8 cellular contexts compared by ENCODE assay signal in genomic region chr22:21045585-21046294, GRCh38. TPM values are rescaled to one million over a fixed set of nuclear protein-coding genes. Genes with fewer than 3 reads are reported as not detected.
A peak's percentile ranks its signal among the peaks of the same experiment; 100 is the strongest.
DNase-seq lines count a peak whose midpoint lies in the region; ATAC-seq and TF ChIP-seq lines count a peak whose summit lies in the region.

Gene LRRC74B (plus strand): TSS chr22:21045946. CDS start chr22:21045987, 41 bp downstream.

- H3K4me1 Mint-ChIP-seq in T-helper 17 cell, result peaks cover 18% of the 10 kb centered on the region

- H3K27ac ChIP-seq in ascending aorta (no peak within 1 kb of the TSS), right cardiac atrium (ENCODE audit: low read length) (no peak within 1 kb of the TSS), prostate gland (no peak within 1 kb of the TSS)

- WGBS in right cardiac atrium, result 4% methylated on average over 47 of the region's 47 CpGs
- WGBS in prostate gland, result 6% methylated on average over 45 of the region's 47 CpGs

- H3K9me3 ChIP-seq in T-helper 17 cell (ENCODE audit: control insufficient read depth, low read length, poor library complexity, severe bottlenecking) (no peaks in the 10 kb centered on the region), ascending aorta (no peaks in the 10 kb centered on the region), right cardiac atrium (ENCODE audit: control insufficient read depth, low read length) (no peaks in the 10 kb centered on the region), prostate gland (no peaks in the 10 kb centered on the region)

- intact Hi-C loops in ascending aorta (cut with DNase I), result loop anchor here (2.0 to 10.0 kb wide), 2 partner anchors 43 to 619 kb away; partner anchors contain the start of genes PPIL2 and THAP7
- intact Hi-C loops in right cardiac atrium (cut with DNase I), result no loop called here
- intact Hi-C loops in prostate gland (cut with DNase I), result no loop called here

- H3K4me1 ChIP-seq in ascending aorta (peaks cover 7 to 15% of the 10 kb centered on the region in 2 donors), right cardiac atrium (ENCODE audit: control insufficient read depth, insufficient read depth, low read length) (no peaks in the 10 kb centered on the region), prostate gland (replicated peaks) (no peaks in the 10 kb centered on the region)

- peak within 1 kb of the TSS; percentile 97 for H3K27ac Mint-ChIP-seq in T-helper 17 cell

- no peak for TF ChIP-seq POLR2A in prostate gland (IDR thresholded peaks at IDR 0.05)

- no peaks in the 10 kb centered on the region for H3K27me3 ChIP-seq in ascending aorta
- no peaks in the 10 kb centered on the region for H3K27me3 ChIP-seq in right cardiac atrium (ENCODE audit: control insufficient read depth, insufficient read depth)
- no peaks in the 10 kb centered on the region for H3K27me3 ChIP-seq in prostate gland (replicated peaks; ENCODE audit: insufficient read depth)

- TF ChIP-seq CTCF in ascending aorta (IDR thresholded peaks at IDR 0.05) (no peak), prostate gland (IDR thresholded peaks at IDR 0.05) (no peak)

- peak; percentile 98 for ATAC-seq in T-helper 17 cell
- peak; percentile 96 to 97 for ATAC-seq in right cardiac atrium

- H3K36me3 Mint-ChIP-seq in T-helper 17 cell (ENCODE audit: low read depth), result no peaks in the 10 kb centered on the region

- DNase-seq in DMS53 treated with DMSO at 0.1 percent for 48 hours (lab: John Stamatoyannopoulos, UW; ENCODE audit: unreplicated experiment) (peak; percentile 15), HEK293T (ENCODE audit: extremely low spot score) (peak; percentile 98), NCI-H1436 treated with DMSO at 0.1 percent for 48 hours (lab: John Stamatoyannopoulos, UW) (peak; percentile 25), T-helper 17 cell (peak; percentile 22 to 66 (median 23)), ascending aorta (ENCODE audit: low spot score in 2 of 2) (peak; percentile 62 to 89), right cardiac atrium (peak; percentile 92 to 97 (median 96)), prostate gland (ENCODE audit: low spot score) (peak; percentile 80), ureter (ENCODE audit: low spot score) (peak; percentile 89)

- H3K4me3 ChIP-seq in ascending aorta (peak within 1 kb of the TSS; percentile 37 to 41), right cardiac atrium (ENCODE audit: low read length) (peak within 1 kb of the TSS; percentile 49), prostate gland (peak within 1 kb of the TSS; percentile 21 to 24)

- POLR2A ChIA-PET in HEK293T (lab: Yijun Ruan, JAX), result interaction anchor here (0.9 to 2.1 kb wide), 4 partner anchors 9 to 63 kb away, joined by 3 to 7 read pairs (median 5); partner anchors contain the start of genes LZTR1 and THAP7

- H3K27me3 Mint-ChIP-seq in T-helper 17 cell, result peaks cover 9% of the 10 kb centered on the region

- H3K36me3 ChIP-seq in ascending aorta, result no peaks in the 10 kb centered on the region
- no peaks in the 10 kb centered on the region for H3K36me3 ChIP-seq in prostate gland

- H3K4me3 Mint-ChIP-seq in T-helper 17 cell, result peak within 1 kb of the TSS; percentile 76

- CTCF ChIA-PET in HEK293T (lab: Yijun Ruan, JAX), result interaction anchor here (0.7 to 1.0 kb wide), 2 partner anchors 25 to 82 kb away, joined by 3 to 6 read pairs; no protein-coding TSS in a partner anchor

TF ChIP-seq in HEK293T, 16 proteins besides CTCF, POLR2A, EP300 and RAD21:
- TF ChIP-seq HDGF (IDR thresholded peaks at IDR 0.05; ENCODE audit: borderline replicate concordance) (no peak), PKNOX1 (IDR thresholded peaks at IDR 0.05) (peak; percentile 99), LEF1 (IDR thresholded peaks at IDR 0.05; ENCODE audit: borderline replicate concordance) (no peak)

RNA-seq across cellular contexts. Expression of gene LRRC74B, which starts in this region (rescaled TPM):
- under 1 TPM in 1 of 2 donors, not detected in 1; 0.10 TPM for total RNA-seq in T-helper 17 cell
- total RNA-seq in ascending aorta, result 2.6 TPM
- not detected for total RNA-seq in right cardiac atrium
- polyA plus RNA-seq in right cardiac atrium, result not detected
- under 1 TPM in 1 of 2 donors, not detected in 1; 0.45 TPM for total RNA-seq in prostate gland
- total RNA-seq in ureter, result not detected

Comparison
In these comparisons a context has a peak if more than half of its experiments do, and no peak if none do; other contexts are left out.
1. Peak in DNase-seq and ATAC-seq in T-helper 17 cell; RNA of the gene not detected or under 1 TPM.
2. Peak in DNase-seq, ATAC-seq and H3K4me3 ChIP-seq in right cardiac atrium; RNA of the gene not detected or under 1 TPM.
3. Peak in DNase-seq and H3K4me3 ChIP-seq in prostate gland; RNA of the gene not detected or under 1 TPM.
4. Peak in DNase-seq in ureter; RNA of the gene not detected or under 1 TPM.
5. DNase-seq: peak in every context shown above with its lines; median percentile 98 in HEK293T; 96 in right cardiac atrium; 89 in ureter; 80 in prostate gland; 76 in ascending aorta; 25 in NCI-H1436 treated with DMSO at 0.1 percent for 48 hours; 23 in T-helper 17 cell; 15 in DMS53 treated with DMSO at 0.1 percent for 48 hours.